ENCODE assay signal across 12 cellular contexts in the genomic region with DNA sequence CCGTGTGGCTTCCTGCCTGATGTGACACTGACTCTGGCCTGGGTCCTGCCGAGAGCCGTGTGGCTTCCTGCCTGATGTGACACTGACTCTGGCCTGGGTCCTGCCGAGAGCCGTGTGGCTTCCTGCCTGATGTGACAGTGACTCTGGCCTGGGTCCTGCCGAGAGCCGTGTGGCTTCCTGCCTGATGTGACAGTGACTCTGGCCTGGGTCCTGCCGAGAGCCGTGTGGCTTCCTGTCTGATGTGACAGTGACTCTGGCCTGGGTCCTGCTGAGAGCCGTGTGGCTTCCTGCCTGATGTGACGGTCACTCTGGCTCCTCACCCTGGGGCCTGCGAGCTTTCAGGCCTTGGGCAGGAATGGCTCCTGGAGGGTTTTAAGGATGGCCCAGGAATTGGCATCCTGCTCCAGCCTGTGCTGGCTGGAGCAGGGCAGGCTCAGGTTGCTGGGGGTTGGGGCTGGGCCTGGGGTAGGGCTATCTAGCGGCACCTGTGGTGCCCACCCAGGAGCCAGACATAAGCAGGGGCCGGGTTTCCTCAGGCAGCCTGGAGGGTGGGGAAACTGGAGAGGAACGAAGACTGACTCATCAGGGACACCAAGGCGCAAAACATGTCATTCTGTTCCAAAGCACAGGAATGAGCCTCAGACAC. TPM values are rescaled to one million over a fixed set of nuclear protein-coding genes. Genes with fewer than 3 reads are reported as not detected.
DNase-seq lines count a peak whose midpoint lies in the region; ATAC-seq, FAIRE-seq and TF ChIP-seq lines count a peak whose summit lies in the region.
"Not testable (repeated sequence)": the region's sequence is repeated elsewhere in the genome, so short reads cannot be mapped to it uniquely, and the experiment has no call there.
"Had no signal": no experiment of that assay in that cellular context is flagged by ENCODE, and none has a peak within 500 bp of the region (broad histone marks: within the 10 kb centered on the region; RNA-seq: fewer than 3 reads in every experiment).

No MANE protein-coding gene starts in this region.

- H3K27ac Mint-ChIP-seq in CD4-positive, alpha-beta memory T cell: peak overlapping the region; percentile 23 to 81 (median 64)
- H3K27ac Mint-ChIP-seq in activated B cell treated with CpG ODN at 0.5 μM for 24 hours (peak overlapping the region; percentile 91), progenitor cell of endocrine pancreas (peak overlapping the region; percentile 45)
- peak overlapping the region; percentile 85 for H3K27ac Mint-ChIP-seq in activated naive CD4-positive, alpha-beta T cell treated with anti-CD3 and anti-CD28 coated beads for 36 hours

- peak; percentile 59 for TF ChIP-seq POLR2A in GM19193 (IDR thresholded peaks at IDR 0.05; ENCODE audit: extremely low read depth, insufficient read depth, insufficient read length)
- TF ChIP-seq POLR2A in HepG2 (IDR thresholded peaks at IDR 0.05; ENCODE audit: insufficient read depth in 1 of 2, low read depth in 2 of 2, low read length in 2 of 2); tibial nerve (IDR thresholded peaks at IDR 0.05): not testable (repeated sequence)

- not testable (repeated sequence) for H3K27me3 ChIP-seq in CD4-positive, alpha-beta memory T cell (ENCODE audit: insufficient read depth, low read length); HepG2 (ENCODE audit: control insufficient read depth in 1 of 2, insufficient read depth in 2 of 2, low read length in 2 of 2); tibial nerve

- H3K4me3 Mint-ChIP-seq in CD4-positive, alpha-beta memory T cell: peak overlapping the region in 5 of 8 donors; percentile 20 to 51 (median 35)
- not testable (repeated sequence) for H3K4me3 Mint-ChIP-seq in activated B cell treated with CpG ODN at 0.5 μM for 24 hours; progenitor cell of endocrine pancreas (ENCODE audit: low read depth)
- H3K4me3 Mint-ChIP-seq in activated naive CD4-positive, alpha-beta T cell treated with anti-CD3 and anti-CD28 coated beads for 36 hours: peak overlapping the region; percentile 4

- in situ Hi-C loops in HepG2 (cut with HindIII; ENCODE audit: extremely low pct_ligation_motif_present, low pct_unique_long_range_greater_than_20kb): not testable (repeated sequence)

- H3K27ac ChIP-seq in CD4-positive, alpha-beta memory T cell (ENCODE audit: low read depth, low read length): peak overlapping the region; percentile 32
- not testable (repeated sequence) for H3K27ac ChIP-seq in HepG2 (ENCODE audit: extremely low read length, insufficient read depth, low read length)
- peak overlapping the region in 3 of 4 donors; percentile 26 to 59 (median 59) for H3K27ac ChIP-seq in tibial nerve

- H3K36me3 Mint-ChIP-seq in CD4-positive, alpha-beta memory T cell; activated B cell treated with CpG ODN at 0.5 μM for 24 hours (ENCODE audit: low read depth); activated naive CD4-positive, alpha-beta T cell treated with anti-CD3 and anti-CD28 coated beads for 36 hours (ENCODE audit: low read depth); progenitor cell of endocrine pancreas (ENCODE audit: insufficient read depth): not testable (repeated sequence)

- H3K36me3 ChIP-seq in CD4-positive, alpha-beta memory T cell (ENCODE audit: insufficient read depth, low read length); HepG2 (replicated peaks in 1 of 2; ENCODE audit: control insufficient read depth in 1 of 2, insufficient read depth in 2 of 2, low read length in 2 of 2); tibial nerve: not testable (repeated sequence)

- TF ChIP-seq EP300 in HepG2 (IDR thresholded peaks at IDR 0.05; ENCODE audit: low read depth in 2 of 2, low read length in 2 of 2); HepG2 (CRISPR knock-in tag; IDR thresholded peaks at IDR 0.05; ENCODE audit: borderline replicate concordance); tibial nerve (IDR thresholded peaks at IDR 0.05): not testable (repeated sequence)

- not testable (repeated sequence) for H3K4me3 ChIP-seq in CD4-positive, alpha-beta memory T cell (ENCODE audit: low read length in 2 of 2); tibial nerve
- H3K4me3 ChIP-seq in HepG2 (replicated peaks in 1 of 3; ENCODE audit: insufficient read depth in 1 of 3, low read depth in 2 of 3, low read length in 3 of 3): peak overlapping the region in 1 of 3 experiments; percentile 68; a peak in 1 of 6 replicates

- H2AFZ ChIP-seq in HepG2 (ENCODE audit: low read length): not testable (repeated sequence)

- TF ChIP-seq CTCF in activated B cell treated with CpG ODN at 0.5 μM for 24 hours (IDR thresholded peaks at IDR 0.05); HepG2 (CRISPR knock-in tag; IDR thresholded peaks at IDR 0.05); progenitor cell of endocrine pancreas (IDR thresholded peaks at IDR 0.05; ENCODE audit: unreplicated experiment); tibial nerve (IDR thresholded peaks at IDR 0.05): not testable (repeated sequence)

- intact Hi-C loops in CD4-positive, alpha-beta memory T cell (cut with micrococcal nuclease): loop anchor here (10.0 kb wide), 1 partner anchor 385 kb away; the partner anchor contains the start of gene CLK4
- intact Hi-C loops in activated B cell treated with CpG ODN at 0.5 μM for 24 hours (cut with micrococcal nuclease): loop anchor here (1.0 to 5.0 kb wide), 3 partner anchors 7 to 1253 kb away; partner anchors contain the start of gene PHYKPL
- intact Hi-C loops in activated naive CD4-positive, alpha-beta T cell treated with anti-CD3 and anti-CD28 coated beads for 36 hours (cut with micrococcal nuclease): loop anchor here (10.0 kb wide), 1 partner anchor 905 kb away; no protein-coding TSS in a partner anchor
- intact Hi-C loops in HepG2 (cut with micrococcal nuclease; ENCODE audit: unreplicated experiment): not testable (repeated sequence)

- ATAC-seq in activated B cell treated with CpG ODN at 0.5 μM for 24 hours (ENCODE audit: low read depth): peak; percentile 23
- ATAC-seq in HepG2: peak; percentile 11; the same call in 2 of the 3 replicates

- DNase-seq in CD4-positive, alpha-beta memory T cell: peak in 2 of 5 donors; percentile 14 to 23
- not testable (repeated sequence) for DNase-seq in activated B cell treated with CpG ODN at 0.5 μM for 24 hours; HepG2 (ENCODE audit: low spot score); progenitor cell of endocrine pancreas (ENCODE audit: low spot score, unreplicated experiment); tibial nerve (ENCODE audit: low spot score in 2 of 2)
- peak; percentile 47 for DNase-seq in activated naive CD4-positive, alpha-beta T cell treated with anti-CD3 and anti-CD28 coated beads for 36 hours

- H3K9me3 Mint-ChIP-seq in CD4-positive, alpha-beta memory T cell; activated B cell treated with CpG ODN at 0.5 μM for 24 hours; activated naive CD4-positive, alpha-beta T cell treated with anti-CD3 and anti-CD28 coated beads for 36 hours; progenitor cell of endocrine pancreas (ENCODE audit: low read depth): not testable (repeated sequence)

- POLR2A ChIA-PET in CD4-positive, alpha-beta memory T cell (lab: Charles Lee; ENCODE audit: partially characterized antibody): interaction anchor here (2.3 to 2.4 kb wide), 2 partner anchors 34 to 35 kb away, joined by 6 to 7 read pairs; partner anchors contain the start of gene HNRNPAB
- POLR2A ChIA-PET in activated B cell treated with CpG ODN at 0.5 μM for 24 hours (lab: Charles Lee): interaction anchor here (0.6 to 2.1 kb wide), 2 partner anchors 35 to 1588 kb away, joined by 3 to 10 read pairs; partner anchors contain the start of gene HNRNPAB
- POLR2A ChIA-PET in HepG2 (lab: Yijun Ruan, JAX): not testable (repeated sequence)

- not testable (repeated sequence) for H3K9ac ChIP-seq in HepG2 (ENCODE audit: insufficient read depth, low read depth, low read length)

- H4K20me1 ChIP-seq in HepG2 (ENCODE audit: insufficient read depth, low read length): not testable (repeated sequence)

- not testable (repeated sequence) for H3K9me3 ChIP-seq in CD4-positive, alpha-beta memory T cell (ENCODE audit: control insufficient read depth in 1 of 2, low read length in 2 of 2); HepG2 (ENCODE audit: low read length); tibial nerve

- TF ChIP-seq RAD21 in HepG2 (CRISPR knock-in tag; IDR thresholded peaks at IDR 0.05): not testable (repeated sequence)

- 60% methylated on average over 1 of the region's 16 CpGs for WGBS in HepG2 (ENCODE audit: low lambda C conversion rate)
- 71 to 75% methylated on average over 4 to 9 of the region's 16 CpGs for WGBS in tibial nerve, 2 donors

- H3K4me1 ChIP-seq in CD4-positive, alpha-beta memory T cell (ENCODE audit: insufficient read depth, low read length): peaks cover 45% of the 10 kb centered on the region
- peaks cover 35% of the 10 kb centered on the region for H3K4me1 ChIP-seq in HepG2 (ENCODE audit: insufficient read depth, low read length)
- H3K4me1 ChIP-seq in tibial nerve: peaks cover 0 to 51% (median 16%) of the 10 kb centered on the region in 4 donors

- not testable (repeated sequence) for H3K79me2 ChIP-seq in HepG2 (ENCODE audit: insufficient read depth, low read length)

- not testable (repeated sequence) for BruUV-seq in HepG2 (replicated peaks; lab: Mats Ljungman, UMichigan)

- FAIRE-seq in endometrium (lab: Jason Lieb, UNC): peak; percentile 21
- not testable (repeated sequence) for FAIRE-seq in HepG2 (lab: Jason Lieb, UNC)

- CTCF ChIA-PET in CD4-positive, alpha-beta memory T cell (lab: Charles Lee; ENCODE audit: partially characterized antibody); activated B cell treated with CpG ODN at 0.5 μM for 24 hours (lab: Charles Lee); activated naive CD4-positive, alpha-beta T cell treated with anti-CD3 and anti-CD28 coated beads for 36 hours (lab: Charles Lee); HepG2 (lab: Yijun Ruan, JAX; ENCODE audit: low intra/inter-chr PET ratio, low total read pairs): not testable (repeated sequence)

- peak overlapping the region; percentile 99 for H3K4me2 ChIP-seq in HepG2 (ENCODE audit: low read depth, low read length)

- peaks cover 12 to 51% (median 39%) of the 10 kb centered on the region in 4 donors for H3K4me1 Mint-ChIP-seq in CD4-positive, alpha-beta memory T cell
- H3K4me1 Mint-ChIP-seq in activated B cell treated with CpG ODN at 0.5 μM for 24 hours: peaks cover 51% of the 10 kb centered on the region
- H3K4me1 Mint-ChIP-seq in activated naive CD4-positive, alpha-beta T cell treated with anti-CD3 and anti-CD28 coated beads for 36 hours (ENCODE audit: low read depth): peaks cover 44% of the 10 kb centered on the region
- not testable (repeated sequence) for H3K4me1 Mint-ChIP-seq in progenitor cell of endocrine pancreas (ENCODE audit: low read depth)

- H3K27me3 Mint-ChIP-seq in CD4-positive, alpha-beta memory T cell; activated B cell treated with CpG ODN at 0.5 μM for 24 hours; activated naive CD4-positive, alpha-beta T cell treated with anti-CD3 and anti-CD28 coated beads for 36 hours (ENCODE audit: low read depth); progenitor cell of endocrine pancreas: not testable (repeated sequence)

RNA-seq across cellular contexts. Expression of gene PHYKPL, which starts 7.1 kb away (rescaled TPM):
- total RNA-seq in CD4-positive, alpha-beta memory T cell: 100 to 1,000 TPM; 234 to 251 TPM
- 10 to 100 TPM; 38.7 to 44.6 TPM for polyA plus RNA-seq in CD4-positive, alpha-beta memory T cell
- 176 and 205 TPM in 2 replicates for total RNA-seq in activated B cell treated with CpG ODN at 0.5 μM for 24 hours
- 10 to 100 TPM; 50.9 to 51.2 TPM for total RNA-seq in activated naive CD4-positive, alpha-beta T cell treated with anti-CD3 and anti-CD28 coated beads for 36 hours
- 6.5 and 18.0 TPM in 2 replicates for total RNA-seq in HepG2 (2016; rRNA removed; fragmentation: Illumina TruSeq; extraction: Trizol)
- total RNA-seq in HepG2 (2016; cell fraction: cytosol; rRNA removed; fragmentation: Illumina TruSeq; extraction: Trizol; ENCODE audit: low read depth): 9.3 and 10.3 TPM in 2 replicates
- total RNA-seq in HepG2 (2016; cell fraction: insoluble cytoplasmic fraction; rRNA removed; fragmentation: Illumina TruSeq; extraction: Trizol): 6.3 and 18.2 TPM in 2 replicates
- total RNA-seq in HepG2 (2016; cell fraction: membrane; rRNA removed; fragmentation: Illumina TruSeq; extraction: Trizol): 12.3 and 14.3 TPM in 2 replicates
- total RNA-seq in HepG2 (2016; cell fraction: nucleus; rRNA removed; fragmentation: Illumina TruSeq; extraction: Trizol): 28.0 and 31.5 TPM in 2 replicates
- polyA plus RNA-seq in HepG2 (2011; rRNA removed): 78.6 and 94.3 TPM in 2 replicates
- polyA plus RNA-seq in HepG2 (2011; cell fraction: cytosol; rRNA removed): 35.8 and 36.7 TPM in 2 replicates
- polyA plus RNA-seq in HepG2 (2011; cell fraction: nucleus; rRNA removed): 312 and 345 TPM in 2 replicates
- 25.4 and 34.0 TPM in 2 replicates for polyA plus RNA-seq in HepG2 (2012)
- polyA plus RNA-seq in HepG2 (2016; cell fraction: cytosol; fragmentation: Illumina TruSeq; extraction: Trizol; ENCODE audit: low read depth): 6.9 and 8.7 TPM in 2 replicates
- polyA plus RNA-seq in HepG2 (2016; cell fraction: insoluble cytoplasmic fraction; fragmentation: Illumina TruSeq; extraction: Trizol; ENCODE audit: low read depth): 6.1 and 7.0 TPM in 2 replicates
- 9.0 and 11.2 TPM in 2 replicates for polyA plus RNA-seq in HepG2 (2016; cell fraction: membrane; fragmentation: Illumina TruSeq; extraction: Trizol; ENCODE audit: low read depth)
- polyA plus RNA-seq in HepG2 (2016; cell fraction: nucleus; fragmentation: Illumina TruSeq; extraction: Trizol; ENCODE audit: insufficient read depth, low read depth): 47.5 and 57.4 TPM in 2 replicates
- polyA minus RNA-seq in HepG2 (2011; rRNA and poly(A)+ RNA removed; ENCODE audit: low replicate concordance): 97.9 and 139 TPM in 2 replicates
- polyA minus RNA-seq in HepG2 (2011; cell fraction: cytosol; rRNA and poly(A)+ RNA removed): 10.3 and 11.5 TPM in 2 replicates
- 134 and 154 TPM in 2 replicates for polyA minus RNA-seq in HepG2 (2011; cell fraction: nucleus; rRNA and poly(A)+ RNA removed)
- 113 and 123 TPM in 2 replicates for total RNA-seq in progenitor cell of endocrine pancreas
- 100 to 1,000 TPM in 2 of 4 donors, 10 to 100 TPM in 2; 77.2 to 121 (median 97.1) TPM for total RNA-seq in tibial nerve

RNA-seq across cellular contexts. Expression of gene HNRNPAB, which starts 35.4 kb away (rescaled TPM):
- total RNA-seq in CD4-positive, alpha-beta memory T cell: 10 to 100 TPM; 82.1 to 85.3 TPM
- polyA plus RNA-seq in CD4-positive, alpha-beta memory T cell: 10 to 100 TPM; 29.4 to 75.3 TPM
- total RNA-seq in activated B cell treated with CpG ODN at 0.5 μM for 24 hours (118 and 120 TPM in 2 replicates), HepG2 (2016; rRNA removed; fragmentation: Illumina TruSeq; extraction: Trizol) (111 and 132 TPM in 2 replicates), progenitor cell of endocrine pancreas (214 and 223 TPM in 2 replicates), tibial nerve (100 to 1,000 TPM in 3 of 4 donors, 10 to 100 TPM in 1; 92.0 to 135 (median 122) TPM)
- 100 to 1,000 TPM; 251 to 262 TPM for total RNA-seq in activated naive CD4-positive, alpha-beta T cell treated with anti-CD3 and anti-CD28 coated beads for 36 hours
- total RNA-seq in HepG2 (2016; cell fraction: cytosol; rRNA removed; fragmentation: Illumina TruSeq; extraction: Trizol; ENCODE audit: low read depth): 12.0 and 13.3 TPM in 2 replicates
- 110 and 122 TPM in 2 replicates for total RNA-seq in HepG2 (2016; cell fraction: insoluble cytoplasmic fraction; rRNA removed; fragmentation: Illumina TruSeq; extraction: Trizol)
- 37.5 and 44.0 TPM in 2 replicates for total RNA-seq in HepG2 (2016; cell fraction: membrane; rRNA removed; fragmentation: Illumina TruSeq; extraction: Trizol)
- total RNA-seq in HepG2 (2016; cell fraction: nucleus; rRNA removed; fragmentation: Illumina TruSeq; extraction: Trizol): 54.8 and 64.8 TPM in 2 replicates
- polyA plus RNA-seq in HepG2 (2011; rRNA removed): 46.1 and 62.6 TPM in 2 replicates
- polyA plus RNA-seq in HepG2 (2011; cell fraction: cytosol; rRNA removed): 52.5 and 54.6 TPM in 2 replicates
- 28.6 and 30.1 TPM in 2 replicates for polyA plus RNA-seq in HepG2 (2011; cell fraction: nucleus; rRNA removed)
- polyA plus RNA-seq in HepG2 (2012): 55.4 and 68.0 TPM in 2 replicates
- 12.0 and 13.6 TPM in 2 replicates for polyA plus RNA-seq in HepG2 (2016; cell fraction: cytosol; fragmentation: Illumina TruSeq; extraction: Trizol; ENCODE audit: low read depth)
- 241 and 256 TPM in 2 replicates for polyA plus RNA-seq in HepG2 (2016; cell fraction: insoluble cytoplasmic fraction; fragmentation: Illumina TruSeq; extraction: Trizol; ENCODE audit: low read depth)
- polyA plus RNA-seq in HepG2 (2016; cell fraction: membrane; fragmentation: Illumina TruSeq; extraction: Trizol; ENCODE audit: low read depth): 36.3 and 40.6 TPM in 2 replicates
- 151 and 157 TPM in 2 replicates for polyA plus RNA-seq in HepG2 (2016; cell fraction: nucleus; fragmentation: Illumina TruSeq; extraction: Trizol; ENCODE audit: insufficient read depth, low read depth)
- polyA minus RNA-seq in HepG2 (2011; rRNA and poly(A)+ RNA removed; ENCODE audit: low replicate concordance): 17.1 and 71.1 TPM in 2 replicates
- 15.4 and 24.9 TPM in 2 replicates for polyA minus RNA-seq in HepG2 (2011; cell fraction: cytosol; rRNA and poly(A)+ RNA removed)
- polyA minus RNA-seq in HepG2 (2011; cell fraction: nucleus; rRNA and poly(A)+ RNA removed): 26.0 and 31.3 TPM in 2 replicates

RNA-seq across cellular contexts. Expression of gene GMCL2, which starts 52.6 kb away (rescaled TPM):
- not detected for total RNA-seq in CD4-positive, alpha-beta memory T cell
- not detected for polyA plus RNA-seq in CD4-positive, alpha-beta memory T cell
- not detected in 2 replicates for total RNA-seq in activated B cell treated with CpG ODN at 0.5 μM for 24 hours
- total RNA-seq in activated naive CD4-positive, alpha-beta T cell treated with anti-CD3 and anti-CD28 coated beads for 36 hours: not detected
- total RNA-seq in HepG2 (2016; rRNA removed; fragmentation: Illumina TruSeq; extraction: Trizol): not detected in 2 replicates
- total RNA-seq in HepG2 (2016; cell fraction: cytosol; rRNA removed; fragmentation: Illumina TruSeq; extraction: Trizol; ENCODE audit: low read depth): not detected in 2 replicates
- not detected in 2 replicates for total RNA-seq in HepG2 (2016; cell fraction: insoluble cytoplasmic fraction; rRNA removed; fragmentation: Illumina TruSeq; extraction: Trizol)
- total RNA-seq in HepG2 (2016; cell fraction: membrane; rRNA removed; fragmentation: Illumina TruSeq; extraction: Trizol): not detected in 2 replicates
- not detected in 2 replicates for total RNA-seq in HepG2 (2016; cell fraction: nucleus; rRNA removed; fragmentation: Illumina TruSeq; extraction: Trizol)
- polyA plus RNA-seq in HepG2 (2011; rRNA removed): 0.03 TPM in 1 of 2 replicates, not detected in the other
- not detected in 2 replicates for polyA plus RNA-seq in HepG2 (2011; cell fraction: cytosol; rRNA removed)
- polyA plus RNA-seq in HepG2 (2011; cell fraction: nucleus; rRNA removed): not detected in 2 replicates
- 0.05 TPM in 1 of 2 replicates, not detected in the other for polyA plus RNA-seq in HepG2 (2012)
- not detected in 2 replicates for polyA plus RNA-seq in HepG2 (2016; cell fraction: cytosol; fragmentation: Illumina TruSeq; extraction: Trizol; ENCODE audit: low read depth)
- not detected in 2 replicates for polyA plus RNA-seq in HepG2 (2016; cell fraction: insoluble cytoplasmic fraction; fragmentation: Illumina TruSeq; extraction: Trizol; ENCODE audit: low read depth)
- not detected in 2 replicates for polyA plus RNA-seq in HepG2 (2016; cell fraction: membrane; fragmentation: Illumina TruSeq; extraction: Trizol; ENCODE audit: low read depth)
- not detected in 2 replicates for polyA plus RNA-seq in HepG2 (2016; cell fraction: nucleus; fragmentation: Illumina TruSeq; extraction: Trizol; ENCODE audit: insufficient read depth, low read depth)
- polyA minus RNA-seq in HepG2 (2011; rRNA and poly(A)+ RNA removed; ENCODE audit: low replicate concordance): not detected in 2 replicates
- polyA minus RNA-seq in HepG2 (2011; cell fraction: cytosol; rRNA and poly(A)+ RNA removed): not detected in 2 replicates
- polyA minus RNA-seq in HepG2 (2011; cell fraction: nucleus; rRNA and poly(A)+ RNA removed): not detected in 2 replicates
- total RNA-seq in progenitor cell of endocrine pancreas: not detected in 2 replicates
- not detected for total RNA-seq in tibial nerve
- total RNA-seq: H4, myocyte, PC-9, SJSA1 had no signal
